Comparison of ENCODE assay signal across 13 cellular contexts in genomic region chr22:30434775-30435315, GRCh38. TPM values are rescaled to one million over a fixed set of nuclear protein-coding genes. Genes with fewer than 3 reads are reported as not detected.
DNase-seq lines count a peak whose midpoint lies in the region; ATAC-seq, FAIRE-seq and TF ChIP-seq lines count a peak whose summit lies in the region.
"Had no signal": no experiment of that assay in that cellular context is flagged by ENCODE, and none has a peak within 500 bp of the region (broad histone marks: within the 10 kb centered on the region; RNA-seq: fewer than 3 reads in every experiment).

No MANE protein-coding gene starts in this region.

- H3K9me2 ChIP-seq in DOHH2 (replicated peaks; ENCODE audit: control insufficient read depth, low read length) (no peaks in the 10 kb centered on the region), Loucy (replicated peaks; ENCODE audit: low read depth, low read length) (no peaks in the 10 kb centered on the region)

- H4K20me1 ChIP-seq in DOHH2 (ENCODE audit: control insufficient read depth, insufficient read depth, low read depth, low read length) (no peaks in the 10 kb centered on the region), Loucy (ENCODE audit: insufficient read depth, low read length, poor library complexity, severe bottlenecking) (no peaks in the 10 kb centered on the region), astrocyte (ENCODE audit: insufficient read depth, low read length) (no peaks in the 10 kb centered on the region)

- peaks cover 15% of the 10 kb centered on the region for H3K36me3 ChIP-seq in DOHH2 (ENCODE audit: control insufficient read depth, low read length)
- H3K36me3 ChIP-seq in Loucy (ENCODE audit: insufficient read depth, low read length) = no peaks in the 10 kb centered on the region
- H3K36me3 ChIP-seq in astrocyte (ENCODE audit: insufficient read depth, low read length) = no peaks in the 10 kb centered on the region
- H3K36me3 ChIP-seq in parathyroid adenoma (ENCODE audit: control insufficient read depth, insufficient read depth, low read length) = no peaks in the 10 kb centered on the region

- no peak for DNase-seq in astrocyte (ENCODE audit: low read depth)
- no peak for DNase-seq in NCI-H1436 treated with DMSO at 0.1 percent for 48 hours (lab: John Stamatoyannopoulos, UW)
- no peak for DNase-seq in T1000 (lab: John Stamatoyannopoulos, UW)
- DNase-seq: cortex of kidney, NCI-H510A treated with DMSO at 0.1 percent for 48 hours, SIG-M5 had no signal

- peaks cover 2% of the 10 kb centered on the region for H3K27me3 Mint-ChIP-seq in astrocyte (ENCODE audit: low read depth, unreplicated experiment)

- H3K9ac ChIP-seq in Loucy (ENCODE audit: low read depth, low read length, poor library complexity, severe bottlenecking) (peak overlapping the region; percentile 43), astrocyte (ENCODE audit: low read length) (no peak overlapping the region), parathyroid adenoma (no peak overlapping the region)

- no peaks in the 10 kb centered on the region for H3K9me3 Mint-ChIP-seq in astrocyte (ENCODE audit: unreplicated experiment)

- H3K79me2 ChIP-seq in DOHH2 (ENCODE audit: control insufficient read depth, low read length) = no peaks in the 10 kb centered on the region
- no peaks in the 10 kb centered on the region for H3K79me2 ChIP-seq in Loucy (ENCODE audit: insufficient read depth, low read length)
- H3K79me2 ChIP-seq in astrocyte (ENCODE audit: insufficient read depth, low read length) = no peaks in the 10 kb centered on the region
- no peaks in the 10 kb centered on the region for H3K79me2 ChIP-seq in parathyroid adenoma

- H3K27ac Mint-ChIP-seq in astrocyte (ENCODE audit: unreplicated experiment) = peak overlapping the region; percentile 29

- H3K4me1 ChIP-seq in DOHH2 (ENCODE audit: control insufficient read depth, low read length) (peaks cover 25% of the 10 kb centered on the region), Loucy (ENCODE audit: insufficient read depth, low read length, poor library complexity, severe bottlenecking) (peaks cover 16% of the 10 kb centered on the region), astrocyte (ENCODE audit: insufficient read depth, low read length) (peaks cover 4% of the 10 kb centered on the region), parathyroid adenoma (no peaks in the 10 kb centered on the region)

- H3K4me1 Mint-ChIP-seq in astrocyte (ENCODE audit: low read depth, unreplicated experiment) = no peaks in the 10 kb centered on the region

- H3K36me3 Mint-ChIP-seq in astrocyte (ENCODE audit: low read depth, unreplicated experiment) = no peaks in the 10 kb centered on the region

- H3K27ac ChIP-seq in DOHH2 (ENCODE audit: low read depth, low read length) (peak overlapping the region; percentile 68), astrocyte (ENCODE audit: low read depth, low read length) (no peak overlapping the region), parathyroid adenoma (peak overlapping the region; percentile 69)

- H3F3A ChIP-seq in DOHH2 (ENCODE audit: control insufficient read depth, insufficient read depth) (peaks cover 14% of the 10 kb centered on the region), Loucy (ENCODE audit: low read depth) (peaks cover 18% of the 10 kb centered on the region)

- no peak for TF ChIP-seq CTCF in DOHH2 (IDR thresholded peaks at IDR 0.05; ENCODE audit: low read depth, low read length, poor library complexity, severe bottlenecking)
- TF ChIP-seq CTCF in Loucy (conservative IDR thresholded peaks at IDR 0.05; ENCODE audit: low read length) = no peak
- no peak for TF ChIP-seq CTCF in astrocyte (IDR thresholded peaks at IDR 0.05; ENCODE audit: insufficient read depth, low read depth, low read length)
- no peak for TF ChIP-seq CTCF in parathyroid adenoma (IDR thresholded peaks at IDR 0.05)

- no peak overlapping the region for H3K4me3 Mint-ChIP-seq in astrocyte (ENCODE audit: unreplicated experiment)

- no peak for ATAC-seq in HG03097 (IDR thresholded peaks at IDR 0.05; ENCODE audit: low FRiP score, unreplicated experiment)
- ATAC-seq: right cardiac atrium had no signal

- H3K4me3 ChIP-seq in DOHH2 (ENCODE audit: low read length) (peak overlapping the region; percentile 78), Loucy (ENCODE audit: low read length, poor library complexity, severe bottlenecking) (peak overlapping the region; percentile 66), astrocyte (ENCODE audit: insufficient read depth, low read depth, low read length) (no peak overlapping the region), parathyroid adenoma (ENCODE audit: low read depth, low read length) (no peak overlapping the region)

- H3K27me3 ChIP-seq in DOHH2 (ENCODE audit: control insufficient read depth, low read length) (no peaks in the 10 kb centered on the region), Loucy (ENCODE audit: insufficient read depth, low read length, poor library complexity, severe bottlenecking) (peaks cover 74% of the 10 kb centered on the region), astrocyte (ENCODE audit: insufficient read depth, low read length) (peaks cover under 1% of the 10 kb centered on the region), parathyroid adenoma (ENCODE audit: control insufficient read depth, insufficient read depth, low read length) (no peaks in the 10 kb centered on the region)

- 0 out of 2 replicates have a peak overlapping the region, but pooled peaks have one; percentile 63 for H2AFZ ChIP-seq in Loucy (ENCODE audit: low read length)
- no peak overlapping the region for H2AFZ ChIP-seq in astrocyte (ENCODE audit: low read depth, low read length)
- no peak overlapping the region for H2AFZ ChIP-seq in parathyroid adenoma

- no peak for FAIRE-seq in astrocyte (lab: Jason Lieb, UNC)

- H3K4me2 ChIP-seq in DOHH2 (ENCODE audit: low read length) = peak overlapping the region; percentile 91
- H3K4me2 ChIP-seq in Loucy (ENCODE audit: low read depth, low read length, poor library complexity, severe bottlenecking) = peak overlapping the region; percentile 73
- H3K4me2 ChIP-seq in astrocyte (ENCODE audit: low read length) = no peak overlapping the region
- no peak overlapping the region for H3K4me2 ChIP-seq in parathyroid adenoma (ENCODE audit: low read length)

- H3K9me3 ChIP-seq in DOHH2 (ENCODE audit: control insufficient read depth, insufficient read depth, low read length) = peaks cover 4% of the 10 kb centered on the region; the same call in 1 of the 2 replicates
- H3K9me3 ChIP-seq in Loucy (ENCODE audit: insufficient read depth, low read depth, low read length) = no peaks in the 10 kb centered on the region
- H3K9me3 ChIP-seq in astrocyte (ENCODE audit: insufficient read depth, low read depth, low read length) = no peaks in the 10 kb centered on the region
- H3K9me3 ChIP-seq in parathyroid adenoma (ENCODE audit: control insufficient read depth, low read length) = no peaks in the 10 kb centered on the region

RNA-seq across cellular contexts. Expression of gene MTFP1, which starts 9.3 kb away (rescaled TPM):
- total RNA-seq in astrocyte = 10.6 and 13.0 TPM in 2 replicates

RNA-seq across cellular contexts. Expression of gene SEC14L3, which starts 37.0 kb away (rescaled TPM):
- not detected in 2 replicates for total RNA-seq in astrocyte
- total RNA-seq: Caco-2, right cardiac atrium, temporal lobe had no signal

RNA-seq across cellular contexts. Expression of gene SEC14L2, which starts 38.0 kb away (rescaled TPM):
- 14.5 and 19.5 TPM in 2 replicates for total RNA-seq in astrocyte

RNA-seq across cellular contexts. Expression of gene RNF215, which starts 47.6 kb away (rescaled TPM):
- total RNA-seq in astrocyte = 24.5 and 28.5 TPM in 2 replicates

Comparison
In these comparisons a context has a peak if more than half of its experiments do, and no peak if none do; other contexts are left out.
1. H3K4me2 ChIP-seq: peak in DOHH2 (single experiment) and Loucy (single experiment); none in astrocyte (single experiment) and parathyroid adenoma (single experiment).
2. H3K4me3 ChIP-seq: peak in DOHH2 (single experiment) and Loucy (single experiment); none in astrocyte (single experiment) and parathyroid adenoma (single experiment).